ENCODE assay signal across 17 cellular contexts in the genomic region with DNA sequence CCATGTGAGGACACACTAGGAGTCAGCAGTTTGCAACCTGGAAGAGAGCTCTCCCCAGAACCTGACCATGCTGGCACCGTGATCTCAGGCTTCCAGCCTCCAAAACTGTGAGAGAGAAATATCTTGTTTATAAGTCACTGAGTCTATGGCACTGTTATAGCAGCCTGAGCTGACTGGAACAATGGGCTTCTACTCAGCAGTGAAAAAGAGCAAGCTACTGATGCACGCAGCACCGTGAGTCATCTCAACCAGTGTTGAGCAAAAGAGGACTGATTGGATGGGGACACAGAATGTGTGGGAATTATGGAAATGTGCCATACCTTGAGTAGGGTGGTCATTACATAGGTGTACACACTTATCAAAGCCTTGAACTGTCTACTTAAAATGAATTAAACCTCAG.
"Had no signal": no experiment of that assay in that cellular context is flagged by ENCODE, and none has a peak within 500 bp of the region (broad histone marks: within the 10 kb centered on the region; RNA-seq: fewer than 3 reads in every experiment).

No MANE protein-coding gene starts in this region.

- H3K4me1 ChIP-seq: colonic mucosa, tibial nerve had no signal

- DNase-seq: activated CD4-positive, alpha-beta T cell treated with anti-CD3 and anti-CD28 coated beads for 48 hours; activated naive CD4-positive, alpha-beta T cell; activated naive CD8-positive, alpha-beta T cell treated with anti-CD3 and anti-CD28 coated beads, Interleukin-2, amount 50 U/mL, for 24 hours; aorta; caudate nucleus; colonic mucosa; effector CD4-positive, alpha-beta T cell; left ventricle myocardium superior; mesendoderm; natural killer cell; stimulated activated CD4-positive, alpha-beta T cell treated with anti-CD3 and anti-CD28 coated beads, Interleukin-15, amount 100 ng/mL, for 24 hours; stimulated activated CD4-positive, alpha-beta T cell treated with anti-CD3 and anti-CD28 coated beads, Interleukin-4, amount 100 ng/mL, for 1 hour; stimulated activated naive CD4-positive, alpha-beta T cell; substantia nigra had no signal

- H3K9me3 ChIP-seq: colonic mucosa, right atrium auricular region had no signal

- H3K27ac ChIP-seq: colonic mucosa, right atrium auricular region, tibial nerve had no signal

- ATAC-seq: activated naive CD8-positive, alpha-beta T cell treated with anti-CD3 and anti-CD28 coated beads, Interleukin-2, amount 50 U/mL, for 24 hours; left ventricle myocardium superior; natural killer cell; WTC11 had no signal

- H3K27me3 ChIP-seq: colonic mucosa, right atrium auricular region, tibial nerve had no signal

- H3K36me3 ChIP-seq: colonic mucosa, right atrium auricular region, tibial nerve had no signal

- H3K4me3 ChIP-seq: colonic mucosa, right atrium auricular region, tibial nerve had no signal
